In the genomic region with DNA sequence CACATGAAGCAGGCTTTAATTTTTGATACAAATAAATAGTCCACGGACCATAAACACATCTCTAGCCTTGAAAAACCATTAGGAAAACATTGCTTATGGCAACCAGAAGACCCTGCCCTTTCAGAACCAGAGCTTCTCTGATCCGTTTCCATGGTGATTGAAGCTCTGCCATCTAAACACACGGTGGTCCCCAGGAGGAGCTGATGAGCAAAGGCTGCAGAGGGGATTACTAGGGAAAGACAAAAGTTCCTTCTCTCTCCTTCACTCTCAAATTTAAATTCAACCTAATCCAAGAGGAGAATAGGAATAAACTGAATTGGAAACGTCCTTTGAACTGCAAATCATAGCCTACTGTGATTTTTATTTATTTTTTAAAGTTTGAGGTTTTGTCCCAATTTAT, we compare ENCODE assay signal across 13 cellular contexts.
A peak's percentile ranks its signal among the peaks of the same experiment; 100 is the strongest.
DNase-seq lines count a peak whose midpoint lies in the region; TF ChIP-seq lines count a peak whose summit lies in the region.
"Had no signal": no experiment of that assay in that cellular context is flagged by ENCODE, and none has a peak within 500 bp of the region (broad histone marks: within the 10 kb centered on the region; RNA-seq: fewer than 3 reads in every experiment).

No MANE protein-coding gene starts in this region.

- no peak overlapping the region for H3K14ac ChIP-seq in H9 (ENCODE audit: insufficient read depth, low read length)

- no peak overlapping the region for H3K27ac ChIP-seq in BLaER1
- no peak overlapping the region for H3K27ac ChIP-seq in H9 (ENCODE audit: insufficient read length, low read depth, low read length)
- peak overlapping the region; percentile 56 for H3K27ac ChIP-seq in neural progenitor cell
- no peak overlapping the region for H3K27ac ChIP-seq in OCI-LY7 (ENCODE audit: low read depth, low read length, poor library complexity, severe bottlenecking)
- H3K27ac ChIP-seq: C4-2B, HL-60 had no signal

- no peak overlapping the region for H3K23ac ChIP-seq in H9 (ENCODE audit: insufficient read length, low read depth, low read length)

- no peak overlapping the region for H3K4me3 Mint-ChIP-seq in H9
- H3K4me3 Mint-ChIP-seq in brain = peak overlapping the region in 4 of 5 experiments; percentile 7 to 59 (median 36)
- H3K4me3 Mint-ChIP-seq in neural progenitor cell = no peak overlapping the region
- H3K4me3 Mint-ChIP-seq: CD4-positive, alpha-beta memory T cell had no signal

- H3K9ac ChIP-seq in BLaER1 (no peak overlapping the region), H9 (ENCODE audit: extremely low read depth, insufficient read length, low read length) (no peak overlapping the region), neural progenitor cell (no peak overlapping the region)

- H3K4me1 Mint-ChIP-seq in H9 (peaks cover 63 to 72% of the 10 kb centered on the region in 2 experiments), brain (peaks cover 24% of the 10 kb centered on the region), neural progenitor cell (peaks cover 38% of the 10 kb centered on the region)
- H3K4me1 Mint-ChIP-seq: CD4-positive, alpha-beta memory T cell had no signal

- no CpG with 5 or more reads among the region's 4 CpGs for WGBS in H9 (ENCODE audit: extremely low coverage, insufficient read length, low lambda C conversion rate)

- H3K79me2 ChIP-seq in H9 (ENCODE audit: insufficient read depth, low read length) = no peaks in the 10 kb centered on the region
- no peaks in the 10 kb centered on the region for H3K79me2 ChIP-seq in neural progenitor cell (ENCODE audit: low read depth)
- H3K79me2 ChIP-seq in OCI-LY7 (ENCODE audit: insufficient read depth, low read depth, low read length) = no peaks in the 10 kb centered on the region

- H4K20me1 ChIP-seq in BLaER1 (no peaks in the 10 kb centered on the region), H9 (ENCODE audit: control insufficient read depth, insufficient read depth, insufficient read length) (no peaks in the 10 kb centered on the region), neural progenitor cell (ENCODE audit: low read depth) (no peaks in the 10 kb centered on the region), OCI-LY7 (ENCODE audit: insufficient read depth, low read length) (no peaks in the 10 kb centered on the region)

- H4K91ac ChIP-seq in H9 (ENCODE audit: insufficient read length, low read depth, low read length) = no peak overlapping the region

- no peak overlapping the region for H3K18ac ChIP-seq in H9 (ENCODE audit: insufficient read length, low read depth, low read length)

- peaks cover 16% of the 10 kb centered on the region for H3F3A ChIP-seq in neural progenitor cell (ENCODE audit: low read depth)

- POLR2A ChIA-PET in OCI-LY7 (lab: Charles Lee) = interaction anchor here (0.9 kb wide), 2 partner anchors 12 to 18 kb away, joined by 3 to 4 read pairs; no protein-coding TSS in a partner anchor

- H3K4me2 ChIP-seq in BLaER1 = peak overlapping the region; percentile 88
- no peak overlapping the region for H3K4me2 ChIP-seq in H9 (ENCODE audit: insufficient read depth, insufficient read length, low read length)
- H3K4me2 ChIP-seq in neural progenitor cell = peak overlapping the region; percentile 73
- H3K4me2 ChIP-seq in OCI-LY7 (ENCODE audit: low read length) = no peak overlapping the region

- no peak overlapping the region for H2BK20ac ChIP-seq in H9 (ENCODE audit: low read depth, low read length, poor library complexity, severe bottlenecking)

- H3K4ac ChIP-seq in H9 (ENCODE audit: low read depth, low read length) = no peak overlapping the region

- CTCF ChIA-PET in OCI-LY7 (lab: Charles Lee; ENCODE audit: unreplicated experiment) = no interaction called here

- H3K36me3 Mint-ChIP-seq in H9 (ENCODE audit: insufficient read depth in 1 of 3, low read depth in 3 of 3) (peaks cover 0 to 20% (median 0%) of the 10 kb centered on the region in 3 experiments; a peak in 2 of 7 replicates), brain (no peaks in the 10 kb centered on the region), neural progenitor cell (peaks cover 5% of the 10 kb centered on the region)
- H3K36me3 Mint-ChIP-seq: CD4-positive, alpha-beta memory T cell had no signal

- no peak overlapping the region for H2BK12ac ChIP-seq in H9 (ENCODE audit: insufficient read length, low read depth, low read length)

- H3K23me2 ChIP-seq in H9 (ENCODE audit: insufficient read length, low read depth, low read length, poor library complexity, severe bottlenecking) = no peaks in the 10 kb centered on the region

- H3K27me3 ChIP-seq in BLaER1 (no peaks in the 10 kb centered on the region), H9 (ENCODE audit: insufficient read depth, low read length) (no peaks in the 10 kb centered on the region), neural progenitor cell (no peaks in the 10 kb centered on the region)

- no peak overlapping the region for H2AK5ac ChIP-seq in H9 (ENCODE audit: insufficient read length, low read length)

- H3K27me3 Mint-ChIP-seq in H9 (ENCODE audit: low read depth) (no peaks in the 10 kb centered on the region; the same call in none of the 2 replicates), brain (no peaks in the 10 kb centered on the region), neural progenitor cell (ENCODE audit: insufficient read depth, low read depth) (peaks cover 5% of the 10 kb centered on the region)

- H2AFZ ChIP-seq in H9 (ENCODE audit: low read length) (no peak overlapping the region), neural progenitor cell (replicated peaks) (no peak overlapping the region), OCI-LY7 (ENCODE audit: low read length) (no peak overlapping the region)

- BruUV-seq in OCI-LY7 (replicated peaks; lab: Mats Ljungman, UMichigan) = no TSS peak

- H3K9me3 ChIP-seq in BLaER1 = peaks cover 14% of the 10 kb centered on the region
- no peaks in the 10 kb centered on the region for H3K9me3 ChIP-seq in H9 (ENCODE audit: control insufficient read depth, low read depth, low read length)
- H3K9me3 ChIP-seq in neural progenitor cell (ENCODE audit: low read depth) = no peaks in the 10 kb centered on the region
- H3K9me3 ChIP-seq in OCI-LY7 (ENCODE audit: low read length) = no peaks in the 10 kb centered on the region

- H3K4me3 ChIP-seq in BLaER1 (peak overlapping the region; percentile 56; the same call in 1 of the 2 replicates), neural progenitor cell (peak overlapping the region; percentile 26), OCI-LY7 (ENCODE audit: low read depth, low read length, poor library complexity, severe bottlenecking) (no peak overlapping the region)
- H3K4me3 ChIP-seq: GM12878 had no signal

- intact Hi-C loops in OCI-LY7 (cut with micrococcal nuclease; ENCODE audit: unreplicated experiment) = no loop called here

- H3K9me2 ChIP-seq in OCI-LY7 (ENCODE audit: insufficient read depth, low read length) = no peaks in the 10 kb centered on the region

- H4K8ac ChIP-seq in H9 (replicated peaks; ENCODE audit: insufficient read length, low read depth, low read length) = no peak overlapping the region

- no peak for DNase-seq in H9
- DNase-seq in neural progenitor cell (ENCODE audit: low spot score) = peak; percentile 91
- DNase-seq in stimulated activated CD4-positive, alpha-beta T cell treated with anti-CD3 and anti-CD28 coated beads, Interleukin-2, amount 100 ng/mL, for 48 hours = no peak
- DNase-seq in effector CD4-positive, alpha-beta T cell = no peak
- no peak for DNase-seq in OCI-LY7 (ENCODE audit: low spot score)
- DNase-seq: ACHN; CD4-positive, alpha-beta memory T cell; DMS79 had no signal

- H2BK15ac ChIP-seq in H9 (ENCODE audit: low read depth, low read length) = no peak overlapping the region

- no peak overlapping the region for H4K5ac ChIP-seq in H9 (ENCODE audit: insufficient read length, low read depth, low read length)

- H2BK120ac ChIP-seq in H9 (ENCODE audit: low read depth, low read length, poor library complexity, severe bottlenecking) = no peak overlapping the region

- H3K9me3 Mint-ChIP-seq in H9 (peaks cover 2 to 7% of the 10 kb centered on the region in 2 experiments; a peak in 3 of 5 replicates), brain (peaks cover 1 to 4% (median 2%) of the 10 kb centered on the region in 5 experiments), neural progenitor cell (peaks cover 16% of the 10 kb centered on the region)

- no peak for TF ChIP-seq CTCF in H9 (conservative IDR thresholded peaks at IDR 0.05)
- TF ChIP-seq CTCF in brain (conservative IDR thresholded peaks at IDR 0.05) = no peak
- TF ChIP-seq CTCF in neural progenitor cell (IDR thresholded peaks at IDR 0.05) = no peak
- TF ChIP-seq CTCF in OCI-LY7 (conservative IDR thresholded peaks at IDR 0.05; ENCODE audit: low read length) = no peak

- no peak overlapping the region for H3T11ph ChIP-seq in H9 (ENCODE audit: low read length)

- no peak overlapping the region for H3K56ac ChIP-seq in H9 (ENCODE audit: insufficient read length, low read depth, low read length)

- H3K4me1 ChIP-seq in BLaER1 (peaks cover 50% of the 10 kb centered on the region), H9 (ENCODE audit: insufficient read depth, low read length) (peaks cover 3% of the 10 kb centered on the region; the same call in 1 of the 2 replicates), neural progenitor cell (peaks cover 26% of the 10 kb centered on the region), OCI-LY7 (ENCODE audit: insufficient read depth, low read length, poor library complexity, severe bottlenecking) (no peaks in the 10 kb centered on the region)

- no peaks in the 10 kb centered on the region for H3K79me1 ChIP-seq in H9 (ENCODE audit: insufficient read depth, low read depth, low read length, poor library complexity, severe bottlenecking)

- H3K27ac Mint-ChIP-seq in H9 = peak overlapping the region in 2 of 3 experiments; percentile 65 to 80; a peak in 3 of 7 replicates
- H3K27ac Mint-ChIP-seq in brain = peak overlapping the region; percentile 61 to 95 (median 85)
- H3K27ac Mint-ChIP-seq in neural progenitor cell = peak overlapping the region; percentile 94
- H3K27ac Mint-ChIP-seq: CD4-positive, alpha-beta memory T cell had no signal

- H3K36me3 ChIP-seq in BLaER1 (no peaks in the 10 kb centered on the region), neural progenitor cell (no peaks in the 10 kb centered on the region), OCI-LY7 (ENCODE audit: insufficient read depth, low read length) (no peaks in the 10 kb centered on the region)

- no peak overlapping the region for H2BK5ac ChIP-seq in H9 (ENCODE audit: insufficient read length, low read length)

Comparison
In these comparisons a context has a peak if more than half of its experiments do, and no peak if none do; other contexts are left out.
1. H3K4me2 ChIP-seq: peak in BLaER1 (single experiment) and neural progenitor cell (single experiment); none in H9 (single experiment) and OCI-LY7 (single experiment).
2. H3K4me3 Mint-ChIP-seq: peak in brain (4 of 5); none in H9 (0 of 2) and neural progenitor cell (single experiment).
3. Peak in every context shown above with its lines, with median percentiles within 50 percentile points of each other: H3K27ac Mint-ChIP-seq.